Comparison of ENCODE assay signal across 1 cellular context in genomic region chrX:34961662-34962061, GRCh38.
TF ChIP-seq lines count a peak whose summit lies in the region.

No MANE protein-coding gene starts in this region.

TF ChIP-seq in HepG2, 621 proteins besides CTCF, POLR2A, EP300 and RAD21 (continued from another document):
- TF ChIP-seq ZBTB14 (CRISPR knock-in tag; IDR thresholded peaks at IDR 0.05) (no peak), BHLHE40 (IDR thresholded peaks at IDR 0.05; ENCODE audit: low read length) (no peak), ZNF468 (CRISPR knock-in tag; IDR thresholded peaks at IDR 0.05) (no peak), ZNF44 (CRISPR knock-in tag; IDR thresholded peaks at IDR 0.05) (no peak), ZFP37 (CRISPR knock-in tag; IDR thresholded peaks at IDR 0.05; ENCODE audit: borderline replicate concordance) (no peak), REST (IDR thresholded peaks at IDR 0.05; ENCODE audit: borderline replicate concordance in 1 of 2, low read depth in 1 of 2, low read length in 2 of 2) (no peak), AHDC1 (CRISPR knock-in tag; IDR thresholded peaks at IDR 0.05; ENCODE audit: borderline replicate concordance) (no peak)
